9 cellular contexts compared by ENCODE assay signal in the genomic region with DNA sequence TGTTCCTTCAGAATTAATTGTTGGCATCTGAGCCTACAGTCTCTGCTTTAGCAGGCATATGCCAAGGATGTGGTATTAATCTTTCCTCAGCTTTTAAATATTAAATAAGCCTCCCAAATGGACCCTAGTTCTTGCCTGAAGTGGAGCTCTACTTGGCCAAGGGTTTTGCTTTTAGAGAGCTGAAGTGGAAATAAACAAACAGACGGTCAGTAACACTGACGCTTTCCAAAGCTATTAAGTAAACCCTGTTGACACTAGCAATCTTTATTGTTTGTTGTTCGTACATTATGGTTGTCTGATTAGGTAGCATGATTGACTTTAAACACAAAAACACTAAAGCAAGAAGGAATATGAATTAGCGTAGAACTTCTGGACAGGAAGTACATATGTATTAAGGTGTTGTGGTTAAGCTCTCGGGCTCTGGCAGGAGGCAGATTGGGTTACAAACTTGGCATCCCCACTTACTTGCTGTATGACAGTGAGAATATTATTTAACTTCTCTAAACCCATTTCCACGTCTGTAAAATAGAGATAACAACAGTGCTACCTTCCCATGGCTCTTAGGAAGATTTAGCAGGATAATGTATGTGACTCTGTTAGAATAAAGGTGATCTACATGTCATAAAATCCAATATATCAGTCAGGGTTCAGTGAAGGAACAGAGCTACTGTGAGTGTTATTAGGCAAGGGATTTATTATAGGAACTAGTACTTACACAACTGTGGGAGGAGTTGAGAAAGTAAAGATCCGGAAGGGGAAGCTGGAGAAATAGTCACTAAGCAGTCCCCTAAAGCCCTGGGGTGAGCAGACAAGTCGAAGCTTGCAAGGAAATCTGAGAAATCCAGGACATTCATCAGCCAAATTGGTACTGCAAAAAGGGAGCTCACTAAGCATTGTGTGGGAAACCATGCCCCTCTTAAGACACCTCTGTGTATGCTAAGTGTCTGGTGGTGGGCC.
DNase-seq lines count a peak whose midpoint lies in the region; ATAC-seq and TF ChIP-seq lines count a peak whose summit lies in the region.
"Had no signal": no experiment of that assay in that cellular context is flagged by ENCODE, and none has a peak within 500 bp of the region (broad histone marks: within the 10 kb centered on the region; RNA-seq: fewer than 3 reads in every experiment).

No MANE protein-coding gene starts in this region.

- no peak for TF ChIP-seq CTCF in upper lobe of left lung (IDR thresholded peaks at IDR 0.05)
- TF ChIP-seq CTCF in WTC11 (IDR thresholded peaks at IDR 0.05): no peak

- DNase-seq in activated T-cell treated with anti-CD3 and anti-CD28 coated beads, Interleukin-2, amount 50 U/mL, for 72 hours: no peak
- no peak for DNase-seq in activated T-cell treated with anti-CD3 and anti-CD28 coated beads, Interleukin-2, amount 50 U/mL, for 1 hour
- DNase-seq in OCI-M1 (lab: John Stamatoyannopoulos, UW) (peak; percentile 84), right cardiac atrium (no peak), upper lobe of left lung (no peak), foreskin melanocyte (no peak), WTC11 (ENCODE audit: low spot score) (no peak), superior temporal gyrus (ENCODE audit: extremely low spot score) (no peak)
- DNase-seq: activated CD8-positive, alpha-beta memory T cell treated with anti-CD3 and anti-CD28 coated beads, Interleukin-2, amount 50 U/mL, for 48 hours had no signal

- WGBS in right cardiac atrium: 56% methylated on average over 8 of the region's 8 CpGs
- WGBS in upper lobe of left lung, 2 donors: 30 to 33% methylated on average over 8 of the region's 8 CpGs

- intact Hi-C loops in right cardiac atrium (cut with DNase I): no loop called here

- no peaks in the 10 kb centered on the region for H3K36me3 ChIP-seq in upper lobe of left lung

- H3K4me3 Mint-ChIP-seq in activated T-cell treated with anti-CD3 and anti-CD28 coated beads, Interleukin-2, amount 50 U/mL, for 72 hours: peak overlapping the region in 1 of 2 donors; percentile 14
- H3K4me3 Mint-ChIP-seq in WTC11: no peak overlapping the region

- TF ChIP-seq EP300 in upper lobe of left lung (IDR thresholded peaks at IDR 0.05): no peak

- H3K36me3 Mint-ChIP-seq in activated T-cell treated with anti-CD3 and anti-CD28 coated beads, Interleukin-2, amount 50 U/mL, for 72 hours (ENCODE audit: insufficient read depth in 2 of 2): peaks cover 10 to 22% of the 10 kb centered on the region in 2 donors
- H3K36me3 Mint-ChIP-seq in WTC11: peaks cover 18% of the 10 kb centered on the region

- no peaks in the 10 kb centered on the region for H3K27me3 ChIP-seq in right cardiac atrium (ENCODE audit: control insufficient read depth, insufficient read depth)
- no peaks in the 10 kb centered on the region for H3K27me3 ChIP-seq in upper lobe of left lung

- peak overlapping the region; percentile 29 for H3K27ac Mint-ChIP-seq in activated T-cell treated with anti-CD3 and anti-CD28 coated beads, Interleukin-2, amount 50 U/mL, for 72 hours
- no peak overlapping the region for H3K27ac Mint-ChIP-seq in WTC11

- CTCF ChIA-PET in WTC11 (lab: Charles Lee): interaction anchor here (0.6 to 1.3 kb wide), 3 partner anchors 11 to 104 kb away, joined by 3 read pairs; partner anchors contain the start of gene ATF7IP

- ATAC-seq in activated T-cell treated with anti-CD3 and anti-CD28 coated beads, Interleukin-2, amount 50 U/mL, for 72 hours (replicated peaks in 1 of 2): no peak
- ATAC-seq in right cardiac atrium: peak; percentile 44 to 60
- ATAC-seq in upper lobe of left lung (ENCODE audit: low FRiP score in 2 of 2): peak; percentile 84 to 85
- no peak for ATAC-seq in WTC11

- peak in 1 of 4 donors; percentile 21 for TF ChIP-seq POLR2A in upper lobe of left lung (IDR thresholded peaks at IDR 0.05)

- H3K27me3 Mint-ChIP-seq in activated T-cell treated with anti-CD3 and anti-CD28 coated beads, Interleukin-2, amount 50 U/mL, for 72 hours (ENCODE audit: low read depth): no peaks in the 10 kb centered on the region
- H3K27me3 Mint-ChIP-seq in WTC11 (ENCODE audit: low read depth): peaks cover 14% of the 10 kb centered on the region

- H3K4me3 ChIP-seq in right cardiac atrium (ENCODE audit: low read length) (no peak overlapping the region), upper lobe of left lung (no peak overlapping the region)

- H3K9me3 ChIP-seq in right cardiac atrium (ENCODE audit: control insufficient read depth, low read length): no peaks in the 10 kb centered on the region
- H3K9me3 ChIP-seq in upper lobe of left lung: peaks cover 0 to 7% (median 0%) of the 10 kb centered on the region in 4 donors

- POLR2A ChIA-PET in WTC11 (lab: Charles Lee): interaction anchor here (1.8 kb wide), 1 partner anchor 15 kb away, joined by 6 read pairs; no protein-coding TSS in a partner anchor

- no peak overlapping the region for H3K27ac ChIP-seq in right cardiac atrium (ENCODE audit: low read length)
- H3K27ac ChIP-seq in upper lobe of left lung: peak overlapping the region; percentile 31 to 79 (median 72)

- peaks cover 13% of the 10 kb centered on the region for H3K4me1 Mint-ChIP-seq in activated T-cell treated with anti-CD3 and anti-CD28 coated beads, Interleukin-2, amount 50 U/mL, for 72 hours (ENCODE audit: low read depth)
- H3K4me1 Mint-ChIP-seq in WTC11: peaks cover 25% of the 10 kb centered on the region

- H3K4me1 ChIP-seq in right cardiac atrium (ENCODE audit: control insufficient read depth, insufficient read depth, low read length) (no peaks in the 10 kb centered on the region), upper lobe of left lung (peaks cover 0 to 9% (median 6%) of the 10 kb centered on the region in 4 donors)

- H3K9me3 Mint-ChIP-seq in activated T-cell treated with anti-CD3 and anti-CD28 coated beads, Interleukin-2, amount 50 U/mL, for 72 hours: peaks cover 4 to 11% of the 10 kb centered on the region in 2 donors
- H3K9me3 Mint-ChIP-seq in WTC11: peaks cover 26% of the 10 kb centered on the region

TF ChIP-seq in WTC11, 78 proteins besides CTCF, POLR2A, EP300 and RAD21:
- no peak for TF ChIP-seq ZNF671 (CRISPR knock-in tag; IDR thresholded peaks at IDR 0.05)
- TF ChIP-seq FOXJ3 (CRISPR knock-in tag; IDR thresholded peaks at IDR 0.05; ENCODE audit: borderline replicate concordance): no peak
- TF ChIP-seq NR3C1 (CRISPR knock-in tag; conservative IDR thresholded peaks at IDR 0.05; ENCODE audit: low read depth): no peak
- TF ChIP-seq PREB (CRISPR knock-in tag; IDR thresholded peaks at IDR 0.05; ENCODE audit: borderline replicate concordance): no peak
- no peak for TF ChIP-seq NFATC4 (CRISPR knock-in tag; IDR thresholded peaks at IDR 0.05)
- TF ChIP-seq ZNF512 (CRISPR knock-in tag; IDR thresholded peaks at IDR 0.05; ENCODE audit: borderline replicate concordance): no peak
- no peak for TF ChIP-seq OVOL2 (CRISPR knock-in tag; IDR thresholded peaks at IDR 0.05; ENCODE audit: borderline replicate concordance)
- TF ChIP-seq TEAD4 (CRISPR knock-in tag; IDR thresholded peaks at IDR 0.05): no peak
- TF ChIP-seq TEAD1 (CRISPR knock-in tag; IDR thresholded peaks at IDR 0.05): no peak
- no peak for TF ChIP-seq ATF6 (CRISPR knock-in tag; IDR thresholded peaks at IDR 0.05)

Comparison
In these comparisons a context has a peak if more than half of its experiments do, and no peak if none do; other contexts are left out.
1. ATAC-seq: peak in right cardiac atrium (2 of 2) and upper lobe of left lung (2 of 2); none in activated T-cell treated with anti-CD3 and anti-CD28 coated beads, Interleukin-2, amount 50 U/mL, for 72 hours (0 of 2) and WTC11 (single experiment).